25 cellular contexts compared by ENCODE assay signal in the genomic region with DNA sequence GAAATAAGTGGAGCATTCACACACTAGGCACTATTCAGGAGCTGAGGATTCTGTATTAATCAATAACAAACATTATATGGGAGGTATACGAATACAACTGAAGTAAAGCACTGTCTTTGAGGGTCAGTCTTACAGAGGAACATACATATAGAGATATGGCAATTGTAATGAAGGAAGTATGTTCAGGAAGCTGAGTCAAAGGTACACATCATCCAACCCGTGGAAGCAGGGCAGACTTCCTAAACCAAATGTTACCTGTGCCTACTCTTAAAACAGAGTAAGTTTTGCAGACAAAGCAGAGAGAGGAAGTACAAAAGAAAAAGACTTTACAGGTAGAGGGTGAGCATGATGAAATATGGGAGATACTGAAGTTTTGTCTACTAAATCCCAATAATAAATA.
DNase-seq lines count a peak whose midpoint lies in the region; ATAC-seq and TF ChIP-seq lines count a peak whose summit lies in the region.
"Had no signal": no experiment of that assay in that cellular context is flagged by ENCODE, and none has a peak within 500 bp of the region (broad histone marks: within the 10 kb centered on the region; RNA-seq: fewer than 3 reads in every experiment).

No MANE protein-coding gene starts in this region.

- TF ChIP-seq POLR2A in right lobe of liver (IDR thresholded peaks at IDR 0.05) (no peak), spleen (IDR thresholded peaks at IDR 0.05) (no peak), upper lobe of left lung (IDR thresholded peaks at IDR 0.05) (no peak)

- TF ChIP-seq CTCF in RWPE2 (IDR thresholded peaks at IDR 0.05; ENCODE audit: poor library complexity, severe bottlenecking) (no peak), epithelial cell of esophagus (IDR thresholded peaks at IDR 0.05; ENCODE audit: insufficient read depth, low read depth, low read length, missing control alignments) (no peak), foreskin keratinocyte (conservative IDR thresholded peaks at IDR 0.05) (no peak), right lobe of liver (IDR thresholded peaks at IDR 0.05) (no peak), spleen (IDR thresholded peaks at IDR 0.05 in 8 of 11, conservative IDR thresholded peaks at IDR 0.05 in 3 of 11) (no peak), upper lobe of left lung (IDR thresholded peaks at IDR 0.05) (no peak)

- ATAC-seq in RWPE2 (ENCODE audit: low read depth): peak; percentile 61
- ATAC-seq in foreskin keratinocyte: peak; percentile 61
- no peak for ATAC-seq in right lobe of liver
- no peak for ATAC-seq in upper lobe of left lung (ENCODE audit: low FRiP score in 2 of 2)
- ATAC-seq: GM12878 had no signal

- intact Hi-C loops in right lobe of liver (cut with DNase I) (no loop called here), spleen (cut with DNase I; ENCODE audit: low total_unique reads) (no loop called here)

- H3K36me3 ChIP-seq in RWPE2 (ENCODE audit: low read depth) (no peaks in the 10 kb centered on the region), right lobe of liver (no peaks in the 10 kb centered on the region), spleen (no peaks in the 10 kb centered on the region), upper lobe of left lung (no peaks in the 10 kb centered on the region)
- H3K36me3 ChIP-seq: BE2C, BLaER1 had no signal

- WGBS in right lobe of liver (ENCODE audit: insufficient coverage, low coverage, low lambda C conversion rate, missing lambda C conversion rate): 41% methylated on average over 2 of the region's 2 CpGs
- 45 to 68% (median 55%) methylated on average over 2 of the region's 2 CpGs for WGBS in spleen, 5 donors
- 51 to 57% methylated on average over 2 of the region's 2 CpGs for WGBS in upper lobe of left lung, 2 donors

- DNase-seq in HT1080 (ENCODE audit: low read depth) (peak; percentile 15), RWPE2 (ENCODE audit: low spot score) (no peak), epithelial cell of esophagus (ENCODE audit: low read depth) (peak; percentile 56), foreskin keratinocyte (peak in 1 of 2 donors; percentile 40), right lobe of liver (no peak), spleen (no peak), upper lobe of left lung (no peak), NCI-H69 (lab: John Stamatoyannopoulos, UW) (no peak)
- DNase-seq: 8988T; ACHN; BE2C; C1 segment of cervical spinal cord; CD4-positive, alpha-beta memory T cell; CD4-positive, CD25-positive, alpha-beta regulatory T cell; CD8-positive, alpha-beta memory T cell; COR-L47; DMS 273 treated with DMSO at 0.1 percent for 48 hours; DMS153; DMS53; DMS79; DND-41; EL; GDM1 had no signal

- no peak for TF ChIP-seq EP300 in upper lobe of left lung (IDR thresholded peaks at IDR 0.05)

- H3K4me1 ChIP-seq in RWPE2 (ENCODE audit: insufficient read depth, poor library complexity, severe bottlenecking) (no peaks in the 10 kb centered on the region), foreskin keratinocyte (peaks cover 9% of the 10 kb centered on the region), right lobe of liver (no peaks in the 10 kb centered on the region), spleen (no peaks in the 10 kb centered on the region), upper lobe of left lung (no peaks in the 10 kb centered on the region)
- H3K4me1 ChIP-seq: BE2C, BLaER1 had no signal

- no peaks in the 10 kb centered on the region for H3K9me3 ChIP-seq in RWPE2 (ENCODE audit: severe bottlenecking)
- no peaks in the 10 kb centered on the region for H3K9me3 ChIP-seq in right lobe of liver
- peaks cover 0 to 4% (median 0%) of the 10 kb centered on the region in 8 donors for H3K9me3 ChIP-seq in spleen
- no peaks in the 10 kb centered on the region for H3K9me3 ChIP-seq in upper lobe of left lung
- H3K9me3 ChIP-seq: BE2C, BLaER1 had no signal

- H3K4me3 ChIP-seq in RWPE2 (ENCODE audit: severe bottlenecking) (no peak overlapping the region), epithelial cell of esophagus (ENCODE audit: low read length) (no peak overlapping the region), right lobe of liver (no peak overlapping the region), spleen (no peak overlapping the region), upper lobe of left lung (no peak overlapping the region)
- H3K4me3 ChIP-seq: BLaER1, GM12878 had no signal

- H3K27ac ChIP-seq in RWPE2 (ENCODE audit: poor library complexity, severe bottlenecking): no peak overlapping the region
- H3K27ac ChIP-seq in foreskin keratinocyte: no peak overlapping the region
- H3K27ac ChIP-seq in right lobe of liver: no peak overlapping the region
- no peak overlapping the region for H3K27ac ChIP-seq in spleen
- no peak overlapping the region for H3K27ac ChIP-seq in upper lobe of left lung
- H3K27ac ChIP-seq: BLaER1 had no signal

- H3K27me3 ChIP-seq in RWPE2 (ENCODE audit: insufficient read depth, poor library complexity, severe bottlenecking): no peaks in the 10 kb centered on the region
- H3K27me3 ChIP-seq in foreskin keratinocyte: no peaks in the 10 kb centered on the region
- H3K27me3 ChIP-seq in right lobe of liver: no peaks in the 10 kb centered on the region
- no peaks in the 10 kb centered on the region for H3K27me3 ChIP-seq in spleen (replicated peaks in 1 of 7)
- no peaks in the 10 kb centered on the region for H3K27me3 ChIP-seq in upper lobe of left lung
- H3K27me3 ChIP-seq: BE2C, BLaER1 had no signal

Comparison
In these comparisons a context has a peak if more than half of its experiments do, and no peak if none do; other contexts are left out.
1. DNase-seq: peak in HT1080 (single experiment) and epithelial cell of esophagus (single experiment); none in RWPE2 (single experiment), right lobe of liver (0 of 3), spleen (single experiment), upper lobe of left lung (0 of 2) and NCI-H69 (single experiment).
2. ATAC-seq: peak in RWPE2 (single experiment) and foreskin keratinocyte (single experiment); none in right lobe of liver (0 of 4) and upper lobe of left lung (0 of 2).